9 cellular contexts compared by ENCODE assay signal in genomic region chr15:67832031-67832551, GRCh38. TPM values are rescaled to one million over a fixed set of nuclear protein-coding genes. Genes with fewer than 3 reads are reported as not detected.
DNase-seq lines count a peak whose midpoint lies in the region; ATAC-seq and TF ChIP-seq lines count a peak whose summit lies in the region.
"Had no signal": no experiment of that assay in that cellular context is flagged by ENCODE, and none has a peak within 500 bp of the region (broad histone marks: within the 10 kb centered on the region; RNA-seq: fewer than 3 reads in every experiment).

No MANE protein-coding gene starts in this region.

- H3K9me3 ChIP-seq in T-helper 17 cell (ENCODE audit: control insufficient read depth, low read length, poor library complexity, severe bottlenecking) (no peaks in the 10 kb centered on the region), Peyer's patch (peaks cover 0 to 4% (median 0%) of the 10 kb centered on the region in 4 donors)

- H3K4me3 ChIP-seq in AG10803 (ENCODE audit: low read length) (no peak overlapping the region), foreskin fibroblast (ENCODE audit: low read depth in 1 of 2, low read length in 2 of 2) (no peak overlapping the region), Peyer's patch (no peak overlapping the region)

- peaks cover 5% of the 10 kb centered on the region for H3K36me3 Mint-ChIP-seq in T-helper 17 cell (ENCODE audit: low read depth)

- DNase-seq in AG10803 (ENCODE audit: low read depth) = peak; percentile 24
- peak; percentile 53 for DNase-seq in RKO (ENCODE audit: low spot score)
- DNase-seq in foreskin fibroblast = peak in 1 of 2 donors; percentile 35
- no peak for DNase-seq in stimulated activated CD4-positive, alpha-beta T cell treated with anti-CD3 and anti-CD28 coated beads, Interleukin-12 subunit alpha, Interleukin-12 subunit beta, amount 100 ng/mL, for 4 hours
- no peak for DNase-seq in T-helper 17 cell
- no peak for DNase-seq in Peyer's patch
- DNase-seq: activated CD4-positive, alpha-beta T cell treated with anti-CD3 and anti-CD28 coated beads, Interleukin-2, amount 10 ng/mL, durations not matched to agents 24 days and 14 days had no signal

- no peak overlapping the region for H3K27ac ChIP-seq in Peyer's patch

- peaks cover 6 to 72% (median 32%) of the 10 kb centered on the region in 4 donors for H3K4me1 ChIP-seq in Peyer's patch

- H3K27me3 Mint-ChIP-seq in T-helper 17 cell = peaks cover 75% of the 10 kb centered on the region

- H3K36me3 ChIP-seq in Peyer's patch = no peaks in the 10 kb centered on the region

- peaks cover 46% of the 10 kb centered on the region for H3K4me1 Mint-ChIP-seq in T-helper 17 cell

- H3K4me3 Mint-ChIP-seq in T-helper 17 cell = no peak overlapping the region

- TF ChIP-seq CTCF in AG10803 (conservative IDR thresholded peaks at IDR 0.05; ENCODE audit: low read length) (peak; percentile 40), GM12874 (IDR thresholded peaks at IDR 0.05; ENCODE audit: insufficient read depth, low read depth, low read length) (peak; percentile 30; the same call in 1 of the 2 replicates), foreskin fibroblast (IDR thresholded peaks at IDR 0.05; ENCODE audit: low read depth, low read length) (peak; percentile 36), Peyer's patch (IDR thresholded peaks at IDR 0.05) (peak in 2 of 6 experiments; percentile 14 to 30)

- TF ChIP-seq POLR2A in Peyer's patch (IDR thresholded peaks at IDR 0.05) = no peak

- ATAC-seq in T-helper 17 cell (no peak), GM18907 (IDR thresholded peaks at IDR 0.05; ENCODE audit: unreplicated experiment) (no peak)

- H3K27ac Mint-ChIP-seq in T-helper 17 cell = no peak overlapping the region
- H3K27ac Mint-ChIP-seq: activated CD4-positive, alpha-beta T cell treated with anti-CD3 and anti-CD28 coated beads, Interleukin-2, amount 10 ng/mL, durations not matched to agents 24 days and 14 days had no signal

- peaks cover 4 to 71% of the 10 kb centered on the region in 2 donors for H3K27me3 ChIP-seq in Peyer's patch

RNA-seq across cellular contexts. Expression of gene SKOR1, which starts 6.8 kb away (rescaled TPM):
- 1 to 10 TPM; 2.2 to 2.7 TPM for total RNA-seq in T-helper 17 cell
- total RNA-seq in Peyer's patch = 1 to 10 TPM; 1.2 to 5.0 (median 1.6) TPM

RNA-seq across cellular contexts. Expression of gene RNU6-1, which starts 7.8 kb away (rescaled TPM):
- not detected for total RNA-seq in T-helper 17 cell
- total RNA-seq in Peyer's patch = not detected
- total RNA-seq: activated CD4-positive, alpha-beta T cell treated with anti-CD3 and anti-CD28 coated beads, Interleukin-2, amount 10 ng/mL, durations not matched to agents 24 days and 14 days had no signal

Comparison
In these comparisons a context has a peak if more than half of its experiments do, and no peak if none do; other contexts are left out.
1. DNase-seq: peak in AG10803 (single experiment) and RKO (single experiment); none in stimulated activated CD4-positive, alpha-beta T cell treated with anti-CD3 and anti-CD28 coated beads, Interleukin-12 subunit alpha, Interleukin-12 subunit beta, amount 100 ng/mL, for 4 hours (single experiment), T-helper 17 cell (0 of 3) and Peyer's patch (0 of 3).